Comparison of ENCODE assay signal across 19 cellular contexts in the genomic region with DNA sequence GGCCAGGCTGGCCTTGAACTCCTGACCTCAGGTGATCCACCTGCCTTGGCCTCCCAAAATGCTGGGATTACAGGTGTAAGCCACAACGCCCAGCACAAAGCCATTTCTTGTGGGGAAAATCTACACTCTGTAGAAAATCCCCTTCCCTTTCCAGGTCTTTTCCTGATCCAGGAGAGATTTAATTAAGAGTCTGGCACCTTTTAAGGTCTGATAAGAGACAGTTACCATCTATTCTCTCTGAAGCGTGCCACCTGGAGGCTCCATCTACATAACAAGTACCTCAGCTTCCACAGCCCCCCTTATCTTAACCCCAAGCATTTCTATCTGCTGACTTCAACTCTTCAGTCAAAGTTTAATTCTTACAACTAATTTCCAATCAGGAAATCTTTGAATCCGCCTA.
"Had no signal": no experiment of that assay in that cellular context is flagged by ENCODE, and none has a peak within 500 bp of the region (broad histone marks: within the 10 kb centered on the region; RNA-seq: fewer than 3 reads in every experiment).

No MANE protein-coding gene starts in this region.

- ATAC-seq: Panc1, PC-3, SK-N-SH treated with all-trans-retinoic acid at 6 μM for 48 hours had no signal

- DNase-seq: KBM-7, NCI-H1092 treated with DMSO at 0.1 percent for 48 hours, NCI-H1436, NCI-H187, NCI-H2029, NCI-H2081 treated with DMSO at 0.1 percent for 48 hours, NCI-H2171, NCI-H226, NCI-H446, NCI-H510A, NCI-H524 treated with DMSO at 0.1 percent for 48 hours, NCI-H69, NCI-H774, PC-3, SHP77 treated with DMSO at 0.1 percent for 48 hours, SJCRH30 had no signal

- H3K27me3 ChIP-seq: SJCRH30 had no signal

- H3K27ac ChIP-seq: RWPE1, SJCRH30 had no signal

- H3K4me3 ChIP-seq: SJCRH30 had no signal

- H3K4me1 ChIP-seq: SJCRH30 had no signal

- H3K36me3 ChIP-seq: SJCRH30 had no signal
